In genomic region chr2:8408560-8409460, GRCh38 we compare ENCODE assay signal across 8 cellular contexts.
DNase-seq lines count a peak whose midpoint lies in the region; ATAC-seq and TF ChIP-seq lines count a peak whose summit lies in the region.

No MANE protein-coding gene starts in this region.

- peak; percentile 87 for ATAC-seq in GM18505 (IDR thresholded peaks at IDR 0.05; ENCODE audit: unreplicated experiment)
- peak; percentile 90 for ATAC-seq in HG02623 (IDR thresholded peaks at IDR 0.05; ENCODE audit: unreplicated experiment)

- no peak for TF ChIP-seq POLR2A in GM18505 (IDR thresholded peaks at IDR 0.05; ENCODE audit: borderline replicate concordance, extremely low read depth, insufficient read depth, insufficient read length)

- DNase-seq in medulla oblongata (ENCODE audit: extremely low spot score) (peak; percentile 31), kidney tubule cell (ENCODE audit: low spot score) (no peak), NCI-H2029 (lab: John Stamatoyannopoulos, UW) (no peak), colonic mucosa (no peak), occipital lobe (lab: John Stamatoyannopoulos, UW) (no peak)

- H3K4me3 Mint-ChIP-seq in T-helper 1 cell treated with Interleukin-12 subunit alpha and Interleukin-12 subunit beta and Interleukin-4 antibody, amounts not matched to agents 30 μg/mL and 1 μg/mL, for 36 hours = peak overlapping the region; percentile 32

- peaks cover 27% of the 10 kb centered on the region for H3K4me1 Mint-ChIP-seq in T-helper 1 cell treated with Interleukin-12 subunit alpha and Interleukin-12 subunit beta and Interleukin-4 antibody, amounts not matched to agents 30 μg/mL and 1 μg/mL, for 36 hours (ENCODE audit: low read depth)

- no peak overlapping the region for H3K9ac ChIP-seq in colonic mucosa (ENCODE audit: low read depth in 2 of 2, low read length in 2 of 2)

- peaks cover 7% of the 10 kb centered on the region for H3K36me3 Mint-ChIP-seq in T-helper 1 cell treated with Interleukin-12 subunit alpha and Interleukin-12 subunit beta and Interleukin-4 antibody, amounts not matched to agents 30 μg/mL and 1 μg/mL, for 36 hours (ENCODE audit: low read depth)

- TF ChIP-seq CTCF in colonic mucosa (IDR thresholded peaks at IDR 0.05) = no peak

- H3K36me3 ChIP-seq in colonic mucosa = no peaks in the 10 kb centered on the region

- H3K27me3 ChIP-seq in colonic mucosa = no peaks in the 10 kb centered on the region

- intact Hi-C loops in colonic mucosa (cut with DNase I) = no loop called here

- peak overlapping the region; percentile 87 for H3K27ac Mint-ChIP-seq in T-helper 1 cell treated with Interleukin-12 subunit alpha and Interleukin-12 subunit beta and Interleukin-4 antibody, amounts not matched to agents 30 μg/mL and 1 μg/mL, for 36 hours

- no peaks in the 10 kb centered on the region for H3K9me3 ChIP-seq in colonic mucosa

- H3K4me1 ChIP-seq in colonic mucosa = no peaks in the 10 kb centered on the region

- no peak overlapping the region for H3K27ac ChIP-seq in colonic mucosa

- no peaks in the 10 kb centered on the region for H3K9me3 Mint-ChIP-seq in T-helper 1 cell treated with Interleukin-12 subunit alpha and Interleukin-12 subunit beta and Interleukin-4 antibody, amounts not matched to agents 30 μg/mL and 1 μg/mL, for 36 hours

- H3K27me3 Mint-ChIP-seq in T-helper 1 cell treated with Interleukin-12 subunit alpha and Interleukin-12 subunit beta and Interleukin-4 antibody, amounts not matched to agents 30 μg/mL and 1 μg/mL, for 36 hours (ENCODE audit: low read depth) = peaks cover 31% of the 10 kb centered on the region

- no peak overlapping the region for H3K4me3 ChIP-seq in colonic mucosa
